8 cellular contexts compared by ENCODE assay signal in the genomic region with DNA sequence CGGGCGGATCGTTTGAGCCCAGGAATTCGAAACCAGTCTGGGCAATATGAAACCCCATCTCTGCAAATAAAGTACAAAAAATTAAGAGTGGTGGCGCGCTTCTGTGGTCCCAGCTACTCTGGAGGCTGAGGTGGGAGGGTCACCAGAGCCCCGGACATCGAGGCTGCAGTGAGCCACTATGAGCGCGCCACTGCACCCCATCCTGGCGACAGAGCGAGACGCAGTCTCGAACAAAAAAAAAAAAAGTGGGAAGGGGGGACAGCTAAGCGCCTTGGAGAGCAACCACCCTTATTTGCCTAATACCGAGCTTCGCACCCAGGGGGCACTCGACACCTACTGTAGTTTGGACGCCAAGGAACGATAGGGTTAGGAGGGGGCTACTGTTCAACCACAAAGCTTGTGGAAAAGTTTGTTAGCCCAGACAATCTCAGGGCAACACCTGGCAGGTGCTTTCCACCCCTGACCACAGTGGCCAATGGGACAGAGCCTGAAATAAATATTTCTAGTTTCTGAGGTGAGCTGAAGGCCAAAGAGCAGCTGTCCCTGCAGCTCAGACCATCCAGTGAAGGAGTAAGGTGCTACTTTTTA. TPM values are rescaled to one million over a fixed set of nuclear protein-coding genes. Genes with fewer than 3 reads are reported as not detected.
A peak's percentile ranks its signal among the peaks of the same experiment; 100 is the strongest.
DNase-seq lines count a peak whose midpoint lies in the region; ATAC-seq and TF ChIP-seq lines count a peak whose summit lies in the region.

No MANE protein-coding gene starts in this region.

- ATAC-seq in HG03520 (IDR thresholded peaks at IDR 0.05; ENCODE audit: unreplicated experiment) (peak; percentile 36), right lobe of liver (peak; percentile 65 to 72 (median 67))

- H3K27me3 ChIP-seq in ectodermal cell (ENCODE audit: control insufficient read depth, insufficient read depth, low read length, poor library complexity, severe bottlenecking): no peaks in the 10 kb centered on the region
- no peaks in the 10 kb centered on the region for H3K27me3 ChIP-seq in right lobe of liver

- peaks cover 37% of the 10 kb centered on the region for H3K36me3 ChIP-seq in ectodermal cell (ENCODE audit: control insufficient read depth, insufficient read depth, low read length)
- H3K36me3 ChIP-seq in right lobe of liver: peaks cover 5 to 38% (median 18%) of the 10 kb centered on the region in 4 donors

- no peaks in the 10 kb centered on the region for H3K9me3 ChIP-seq in ectodermal cell (ENCODE audit: control insufficient read depth, low read length)
- no peaks in the 10 kb centered on the region for H3K9me3 ChIP-seq in right lobe of liver

- DNase-seq in AML-193 (lab: John Stamatoyannopoulos, UW) (peak; percentile 92 to 93), NCI-H526 (lab: John Stamatoyannopoulos, UW) (peak; percentile 80 to 91), right lobe of liver (peak; percentile 62 to 72 (median 66))
- peak; percentile 73 for DNase-seq in activated CD4-positive, alpha-beta T cell treated with anti-CD3 and anti-CD28 coated beads, Interleukin-2, amount 50 U/mL, for 1 hour
- peak; percentile 44 to 79 (median 57) for DNase-seq in stimulated activated CD4-positive, alpha-beta T cell treated with anti-CD3 and anti-CD28 coated beads, TNF-alpha, amount 100 ng/mL, for 24 hours (ENCODE audit: low read depth in 3 of 3)

- H3K27ac ChIP-seq in ectodermal cell (ENCODE audit: insufficient read depth, low read depth, low read length, poor library complexity, severe bottlenecking) (peak overlapping the region; percentile 77), right lobe of liver (peak overlapping the region; percentile 37 to 85 (median 81))

- peak overlapping the region; percentile 87 for H3K4me3 ChIP-seq in ectodermal cell (ENCODE audit: insufficient read depth, low read depth, low read length)
- peak overlapping the region; percentile 67 to 90 (median 80) for H3K4me3 ChIP-seq in right lobe of liver

- intact Hi-C loops in right lobe of liver (cut with DNase I): no loop called here

- peak; percentile 55 to 60 (median 58) for TF ChIP-seq CTCF in right lobe of liver (IDR thresholded peaks at IDR 0.05)

- H3K4me1 ChIP-seq in ectodermal cell (ENCODE audit: control insufficient read depth, insufficient read depth, low read length) (peaks cover 10% of the 10 kb centered on the region), right lobe of liver (peaks cover 0 to 15% (median 6%) of the 10 kb centered on the region in 4 donors)

- 1 to 2% methylated on average over 20 of the region's 20 CpGs for WGBS in ectodermal cell, 2 experiments
- WGBS in right lobe of liver (ENCODE audit: insufficient coverage, low coverage, low lambda C conversion rate, missing lambda C conversion rate): under 1% methylated on average over 20 of the region's 20 CpGs

- TF ChIP-seq POLR2A in GM19099 (IDR thresholded peaks at IDR 0.05; ENCODE audit: extremely low read depth, insufficient read length, low read depth): peak; percentile 30
- no peak for TF ChIP-seq POLR2A in right lobe of liver (IDR thresholded peaks at IDR 0.05)

RNA-seq across cellular contexts. Expression of a gene that starts 0.8 kb away (rescaled TPM):
- polyA plus RNA-seq in ectodermal cell (2013, experiment 1 of 4): 39.3 TPM
- 42.5 TPM for polyA plus RNA-seq in ectodermal cell (2013, experiment 2 of 4)
- polyA plus RNA-seq in ectodermal cell (2013, experiment 3 of 4): 29.1 TPM
- polyA plus RNA-seq in ectodermal cell (2013, experiment 4 of 4): 30.6 TPM
- 1 to 10 TPM in 2 of 6 experiments, under 1 TPM in 4; 0.26 to 2.4 (median 0.76) TPM for total RNA-seq in right lobe of liver

RNA-seq across cellular contexts. Expression of a gene that starts 11.5 kb away (rescaled TPM):
- polyA plus RNA-seq in ectodermal cell (2013, experiment 1 of 4): 32.8 TPM
- 31.0 TPM for polyA plus RNA-seq in ectodermal cell (2013, experiment 2 of 4)
- polyA plus RNA-seq in ectodermal cell (2013, experiment 3 of 4): 25.5 TPM
- polyA plus RNA-seq in ectodermal cell (2013, experiment 4 of 4): 28.6 TPM
- 10 to 100 TPM; 34.5 to 46.2 (median 35.2) TPM for total RNA-seq in right lobe of liver

RNA-seq across cellular contexts. Expression of a gene that starts 16.4 kb away (rescaled TPM):
- polyA plus RNA-seq in ectodermal cell (2013, experiment 1 of 4): 55.1 TPM
- 63.8 TPM for polyA plus RNA-seq in ectodermal cell (2013, experiment 2 of 4)
- polyA plus RNA-seq in ectodermal cell (2013, experiment 3 of 4): 56.7 TPM
- polyA plus RNA-seq in ectodermal cell (2013, experiment 4 of 4): 59.8 TPM
- total RNA-seq in right lobe of liver: 10 to 100 TPM; 48.1 to 70.5 (median 60.9) TPM

RNA-seq across cellular contexts. Expression of a gene that starts 25.7 kb away (rescaled TPM):
- polyA plus RNA-seq in ectodermal cell (2013, experiment 1 of 4): 1.6 TPM
- 1.8 TPM for polyA plus RNA-seq in ectodermal cell (2013, experiment 2 of 4)
- polyA plus RNA-seq in ectodermal cell (2013, experiment 3 of 4): 1.2 TPM
- polyA plus RNA-seq in ectodermal cell (2013, experiment 4 of 4): 1.9 TPM
- total RNA-seq in right lobe of liver: 1 to 10 TPM in 1 of 6 experiments, under 1 TPM in 5; 0.31 to 1.1 (median 0.87) TPM

RNA-seq across cellular contexts. Expression of a gene that starts 30.8 kb away (rescaled TPM):
- polyA plus RNA-seq in ectodermal cell (2013, experiment 1 of 4): 38.0 TPM
- 43.7 TPM for polyA plus RNA-seq in ectodermal cell (2013, experiment 2 of 4)
- 22.5 TPM for polyA plus RNA-seq in ectodermal cell (2013, experiment 3 of 4)
- polyA plus RNA-seq in ectodermal cell (2013, experiment 4 of 4): 28.0 TPM
- total RNA-seq in right lobe of liver: 10 to 100 TPM; 31.0 to 49.4 (median 43.2) TPM

Comparison
In these comparisons a context has a peak if more than half of its experiments do, and no peak if none do; other contexts are left out.
1. Peak in every context shown above with its lines: DNase-seq, ATAC-seq, H3K4me3 ChIP-seq and H3K27ac ChIP-seq.